In genomic region chr17:11807606-11808005, GRCh38 we compare ENCODE assay signal across 22 cellular contexts.
"Had no signal": no experiment of that assay in that cellular context is flagged by ENCODE, and none has a peak within 500 bp of the region (broad histone marks: within the 10 kb centered on the region; RNA-seq: fewer than 3 reads in every experiment).

No MANE protein-coding gene starts in this region.

- H3K27me3 ChIP-seq: right atrium auricular region, sigmoid colon, testis, upper lobe of right lung, uterus had no signal

- H3K27ac ChIP-seq: coronary artery, parathyroid adenoma, right atrium auricular region, sigmoid colon, testis, tibial artery, upper lobe of right lung, uterus had no signal

- H3K9me3 ChIP-seq: right atrium auricular region, sigmoid colon, testis, tibial artery, upper lobe of right lung, uterus had no signal

- H3K9ac ChIP-seq: parathyroid adenoma had no signal

- H3K79me2 ChIP-seq: parathyroid adenoma had no signal

- H3K4me3 ChIP-seq: coronary artery, lung, right atrium auricular region, sigmoid colon, testis, tibial artery, upper lobe of right lung, uterus had no signal

- H2AFZ ChIP-seq: parathyroid adenoma had no signal

- DNase-seq: dermis blood vessel endothelial cell; effector memory CD4-positive, alpha-beta T cell; erythroblast; mesenchymal stem cell; midbrain; naive thymus-derived CD4-positive, alpha-beta T cell; occipital lobe; sigmoid colon; stimulated activated CD4-positive, alpha-beta T cell treated with anti-CD3 and anti-CD28 coated beads, Interleukin-2, amount 100 ng/mL, for 24 hours; stimulated activated CD4-positive, alpha-beta T cell treated with anti-CD3 and anti-CD28 coated beads, Interleukin-4, amount 100 ng/mL, for 24 hours; stimulated activated naive CD8-positive, alpha-beta T cell treated with anti-CD3 and anti-CD28 coated beads, Interleukin-15, Interleukin-2, amounts not matched to agents 100 U/mL and 50 U/mL, for 24 hours; substantia nigra; testis; tibial artery; upper lobe of right lung; uterus had no signal

- ATAC-seq: left lobe of liver; naive thymus-derived CD4-positive, alpha-beta T cell; stimulated activated memory B cell treated with anti-CD40 and anti-IgM and Interleukin-4, amounts not matched to agents 10 μg/mL and 1 μg/mL and 100 μg/mL, for 72 hours; stimulated activated naive CD8-positive, alpha-beta T cell treated with anti-CD3 and anti-CD28 coated beads, Interleukin-15, Interleukin-2, amounts not matched to agents 100 U/mL and 50 U/mL, for 24 hours; upper lobe of right lung had no signal

- H3K4me1 ChIP-seq: parathyroid adenoma, right atrium auricular region, sigmoid colon, testis, tibial artery, upper lobe of right lung, uterus had no signal

- H3K36me3 ChIP-seq: right atrium auricular region, sigmoid colon, tibial artery, upper lobe of right lung, uterus had no signal
